In the genomic region with DNA sequence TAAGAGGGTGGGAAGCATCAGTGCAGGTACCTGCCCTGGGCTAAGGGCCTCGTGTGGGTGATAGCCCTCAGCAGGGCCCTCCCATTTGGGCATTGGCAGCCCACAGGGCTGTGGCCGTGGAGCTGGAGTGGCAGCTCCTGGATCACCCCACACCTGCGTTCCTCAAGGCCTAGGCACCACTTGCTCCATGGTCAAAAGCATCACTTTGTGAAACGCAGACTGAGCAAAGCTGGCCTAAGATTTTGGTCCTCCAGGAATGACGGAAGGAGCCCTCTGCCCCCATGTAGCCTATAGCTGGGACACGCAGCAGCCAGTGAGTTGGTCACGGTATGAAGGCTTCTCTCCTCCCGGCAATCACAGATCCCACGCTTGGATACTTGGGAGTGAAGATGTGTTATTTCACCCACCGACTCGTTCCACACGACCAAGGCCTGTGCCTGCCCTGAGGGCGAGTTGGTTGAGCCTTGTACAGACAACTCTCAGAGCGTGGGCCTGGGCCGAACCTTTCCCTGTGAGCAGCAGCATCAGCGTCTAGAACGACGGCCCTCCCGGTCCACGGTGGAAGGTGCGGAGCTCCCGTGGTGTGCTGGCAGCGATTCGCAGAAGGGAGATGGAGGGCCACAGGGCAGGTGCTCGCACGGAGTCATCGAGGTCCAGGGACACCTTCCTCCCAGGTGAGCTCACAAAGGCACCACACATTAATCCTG, we compare ENCODE assay signal across 1 cellular context.
TF ChIP-seq lines count a peak whose summit lies in the region.

No MANE protein-coding gene starts in this region.

TF ChIP-seq in SK-N-SH, 30 proteins besides CTCF, POLR2A, EP300 and RAD21 (continued from another document):
- TF ChIP-seq, protein P1, sequence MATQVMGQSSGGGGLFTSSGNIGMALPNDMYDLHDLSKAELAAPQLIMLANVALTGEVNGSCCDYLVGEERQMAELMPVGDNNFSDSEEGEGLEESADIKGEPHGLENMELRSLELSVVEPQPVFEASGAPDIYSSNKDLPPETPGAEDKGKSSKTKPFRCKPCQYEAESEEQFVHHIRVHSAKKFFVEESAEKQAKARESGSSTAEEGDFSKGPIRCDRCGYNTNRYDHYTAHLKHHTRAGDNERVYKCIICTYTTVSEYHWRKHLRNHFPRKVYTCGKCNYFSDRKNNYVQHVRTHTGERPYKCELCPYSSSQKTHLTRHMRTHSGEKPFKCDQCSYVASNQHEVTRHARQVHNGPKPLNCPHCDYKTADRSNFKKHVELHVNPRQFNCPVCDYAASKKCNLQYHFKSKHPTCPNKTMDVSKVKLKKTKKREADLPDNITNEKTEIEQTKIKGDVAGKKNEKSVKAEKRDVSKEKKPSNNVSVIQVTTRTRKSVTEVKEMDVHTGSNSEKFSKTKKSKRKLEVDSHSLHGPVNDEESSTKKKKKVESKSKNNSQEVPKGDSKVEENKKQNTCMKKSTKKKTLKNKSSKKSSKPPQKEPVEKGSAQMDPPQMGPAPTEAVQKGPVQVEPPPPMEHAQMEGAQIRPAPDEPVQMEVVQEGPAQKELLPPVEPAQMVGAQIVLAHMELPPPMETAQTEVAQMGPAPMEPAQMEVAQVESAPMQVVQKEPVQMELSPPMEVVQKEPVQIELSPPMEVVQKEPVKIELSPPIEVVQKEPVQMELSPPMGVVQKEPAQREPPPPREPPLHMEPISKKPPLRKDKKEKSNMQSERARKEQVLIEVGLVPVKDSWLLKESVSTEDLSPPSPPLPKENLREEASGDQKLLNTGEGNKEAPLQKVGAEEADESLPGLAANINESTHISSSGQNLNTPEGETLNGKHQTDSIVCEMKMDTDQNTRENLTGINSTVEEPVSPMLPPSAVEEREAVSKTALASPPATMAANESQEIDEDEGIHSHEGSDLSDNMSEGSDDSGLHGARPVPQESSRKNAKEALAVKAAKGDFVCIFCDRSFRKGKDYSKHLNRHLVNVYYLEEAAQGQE (IDR thresholded peaks at IDR 0.05; ENCODE audit: low read depth, low read length), result no peak
- no peak for TF ChIP-seq FOSL2 (IDR thresholded peaks at IDR 0.05; ENCODE audit: borderline replicate concordance, low read depth)
